ENCODE assay signal across 8 cellular contexts in the genomic region with DNA sequence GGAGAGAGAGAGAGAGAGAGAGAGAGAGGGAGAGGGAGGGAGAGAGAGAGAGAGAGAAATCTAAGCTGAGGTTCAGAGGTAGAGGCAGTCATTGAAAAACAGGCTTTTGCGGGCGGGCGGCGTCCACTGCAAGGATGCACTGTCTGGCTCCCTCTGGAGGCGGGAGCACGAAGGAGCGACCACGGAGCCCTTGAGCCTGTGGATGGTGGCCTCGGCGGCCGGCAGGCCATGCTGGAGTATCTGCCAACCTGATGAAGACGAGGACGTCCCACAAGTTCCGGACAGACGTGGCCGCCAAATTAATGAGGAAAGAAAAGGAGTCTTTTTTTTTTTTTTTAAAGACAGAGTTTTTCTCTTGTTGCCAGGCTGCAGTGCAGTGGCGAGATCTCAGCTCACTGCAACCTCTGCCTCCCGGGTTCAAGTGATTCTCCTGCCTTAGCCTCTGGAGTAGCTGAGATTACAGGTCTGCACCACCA. TPM values are rescaled to one million over a fixed set of nuclear protein-coding genes. Genes with fewer than 3 reads are reported as not detected.
DNase-seq lines count a peak whose midpoint lies in the region; ATAC-seq and TF ChIP-seq lines count a peak whose summit lies in the region.

No MANE protein-coding gene starts in this region.

- H3K27me3 ChIP-seq in GM06990 (replicated peaks; ENCODE audit: control insufficient read depth, insufficient read depth, low read length) (no peaks in the 10 kb centered on the region), WERI-Rb-1 (ENCODE audit: insufficient read depth, low read depth, severe bottlenecking) (no peaks in the 10 kb centered on the region), brain microvascular endothelial cell (replicated peaks) (no peaks in the 10 kb centered on the region)

- peaks cover 7 to 10% (median 9%) of the 10 kb centered on the region in 3 donors for H3K27me3 Mint-ChIP-seq in immature natural killer cell (ENCODE audit: low read depth in 3 of 3)

- peak overlapping the region in 5 of 6 donors; percentile 45 to 88 (median 51) for H3K27ac Mint-ChIP-seq in immature natural killer cell

- no peak overlapping the region for H3K4me3 ChIP-seq in GM06990 (replicated peaks; ENCODE audit: low read depth, low read length)
- no peak overlapping the region for H3K4me3 ChIP-seq in WERI-Rb-1 (ENCODE audit: low read depth, low read length)
- peak overlapping the region; percentile 22 for H3K4me3 ChIP-seq in brain microvascular endothelial cell (ENCODE audit: low read depth, low read length)

- H3K36me3 ChIP-seq in GM06990 (ENCODE audit: control insufficient read depth, insufficient read depth, low read length): no peaks in the 10 kb centered on the region
- no peaks in the 10 kb centered on the region for H3K36me3 ChIP-seq in WERI-Rb-1
- no peaks in the 10 kb centered on the region for H3K36me3 ChIP-seq in brain microvascular endothelial cell (replicated peaks)

- peak; percentile 68 for DNase-seq in GM06990 (ENCODE audit: extremely low read depth, insufficient read length)
- DNase-seq in NCI-H2107 treated with DMSO at 0.1 percent for 48 hours (lab: John Stamatoyannopoulos, UW; ENCODE audit: unreplicated experiment): peak; percentile 56
- peak; percentile 88 for DNase-seq in WERI-Rb-1
- peak; percentile 83 for DNase-seq in brain microvascular endothelial cell
- peak; percentile 58 to 69 (median 65) for DNase-seq in immature natural killer cell
- DNase-seq in stimulated activated CD4-positive, alpha-beta T cell treated with anti-CD3 and anti-CD28 coated beads, Interleukin-12 subunit alpha, Interleukin-12 subunit beta, amount 100 ng/mL, for 24 hours (ENCODE audit: low read depth in 2 of 2): peak; percentile 40 to 69
- no peak for DNase-seq in cortex of kidney (lab: John Stamatoyannopoulos, UW)

- no peaks in the 10 kb centered on the region for H3K9me3 ChIP-seq in WERI-Rb-1 (ENCODE audit: severe bottlenecking)

- H3K4me1 Mint-ChIP-seq in immature natural killer cell: peaks cover 19 to 27% of the 10 kb centered on the region in 2 donors

- H3K4me3 Mint-ChIP-seq in immature natural killer cell: peak overlapping the region; percentile 15 to 73 (median 53)

- peak; percentile 68 for ATAC-seq in HG02642 (IDR thresholded peaks at IDR 0.05; ENCODE audit: poor library complexity, unreplicated experiment)

- H3K27ac ChIP-seq in WERI-Rb-1: 0 out of 2 replicates have a peak overlapping the region, but pooled peaks have one; percentile 27
- no peak overlapping the region for H3K27ac ChIP-seq in brain microvascular endothelial cell

- in situ Hi-C loops in brain microvascular endothelial cell (cut with HindIII; ENCODE audit: low pct_ligation_motif_present, low sequenced_read_pairs): no loop called here

- H3K36me3 Mint-ChIP-seq in immature natural killer cell: peaks cover 0 to 6% (median 0%) of the 10 kb centered on the region in 3 donors

- no peaks in the 10 kb centered on the region for H3K9me3 Mint-ChIP-seq in immature natural killer cell

- TF ChIP-seq CTCF in GM06990 (IDR thresholded peaks at IDR 0.05; ENCODE audit: insufficient read depth, low read length, poor library complexity, severe bottlenecking) (peak; percentile 87), WERI-Rb-1 (IDR thresholded peaks at IDR 0.05; ENCODE audit: low read depth, low read length) (peak; percentile 92), brain microvascular endothelial cell (IDR thresholded peaks at IDR 0.05; ENCODE audit: low read depth, low read length, missing control alignments) (peak; percentile 93)

RNA-seq across cellular contexts. Expression of a gene that starts 2.2 kb away (rescaled TPM):
- polyA plus RNA-seq in immature natural killer cell: 1 to 10 TPM in 2 of 3 donors, under 1 TPM in 1; 0.83 to 8.1 (median 3.0) TPM

RNA-seq across cellular contexts. Expression of a gene that starts 34.5 kb away (rescaled TPM):
- polyA plus RNA-seq in immature natural killer cell: 10 to 100 TPM; 34.9 to 70.7 (median 52.7) TPM

RNA-seq across cellular contexts. Expression of a gene that starts 34.5 kb away (rescaled TPM):
- polyA plus RNA-seq in immature natural killer cell: 100 to 1,000 TPM in 1 of 3 donors, 10 to 100 TPM in 2; 63.6 to 102 (median 73.8) TPM

RNA-seq across cellular contexts. Expression of a gene that starts 34.8 kb away (rescaled TPM):
- 10 to 100 TPM; 15.1 to 23.3 (median 23.1) TPM for polyA plus RNA-seq in immature natural killer cell
